Comparison of ENCODE assay signal across 12 cellular contexts in genomic region chr19:38840583-38840968, GRCh38. TPM values are rescaled to one million over a fixed set of nuclear protein-coding genes. Genes with fewer than 3 reads are reported as not detected.
A peak's percentile ranks its signal among the peaks of the same experiment; 100 is the strongest.
DNase-seq lines count a peak whose midpoint lies in the region; ATAC-seq, FAIRE-seq and TF ChIP-seq lines count a peak whose summit lies in the region.
"Had no signal": no experiment of that assay in that cellular context is flagged by ENCODE, and none has a peak within 500 bp of the region (broad histone marks: within the 10 kb centered on the region; RNA-seq: fewer than 3 reads in every experiment).

No MANE protein-coding gene starts in this region.

- H3K4me2 ChIP-seq in astrocyte (ENCODE audit: low read length), result no peak overlapping the region

- no peaks in the 10 kb centered on the region for H3K27me3 ChIP-seq in astrocyte (ENCODE audit: insufficient read depth, low read length)

- POLR2A ChIA-PET in HEK293 (lab: Yijun Ruan, JAX), result interaction anchor here (1.0 to 4.6 kb wide), 6 partner anchors 9 to 115 kb away, joined by 3 to 67 read pairs (median 4); partner anchors contain the start of genes ECH1, HNRNPL, MRPS12 and SARS2

- H3K4me1 ChIP-seq in HEK293 (ENCODE audit: control insufficient read depth, insufficient read depth, low read length) (0 out of 2 replicates have a peak, but pooled peaks cover 2% of the 10 kb centered on the region), astrocyte (ENCODE audit: insufficient read depth, low read length) (peaks cover 11% of the 10 kb centered on the region)

- H3K4me1 Mint-ChIP-seq in CD14-positive monocyte (no peaks in the 10 kb centered on the region), astrocyte (ENCODE audit: low read depth, unreplicated experiment) (peaks cover 9% of the 10 kb centered on the region), nephron progenitor cell (peaks cover 22% of the 10 kb centered on the region)

- H3K27ac Mint-ChIP-seq in CD14-positive monocyte (peak overlapping the region in 4 of 7 donors; percentile 26 to 75 (median 53)), astrocyte (ENCODE audit: unreplicated experiment) (no peak overlapping the region), nephron progenitor cell (peak overlapping the region; percentile 39)

- peaks cover 99 to 100% of the 10 kb centered on the region in 2 experiments for H3K36me3 ChIP-seq in HEK293 (ENCODE audit: control insufficient read depth in 2 of 2, insufficient read depth in 1 of 2, low read length in 2 of 2)
- H3K36me3 ChIP-seq in astrocyte (ENCODE audit: insufficient read depth, low read length), result peaks cover 87% of the 10 kb centered on the region

- H3K79me2 ChIP-seq in astrocyte (ENCODE audit: insufficient read depth, low read length), result peaks cover 54% of the 10 kb centered on the region

- H3K4me3 ChIP-seq in HEK293 (ENCODE audit: low read depth, low read length), result no peak overlapping the region
- no peak overlapping the region for H3K4me3 ChIP-seq in astrocyte (ENCODE audit: insufficient read depth, low read depth, low read length)

- peaks cover 96 to 100% of the 10 kb centered on the region in 2 donors for H3K36me3 Mint-ChIP-seq in CD14-positive monocyte
- H3K36me3 Mint-ChIP-seq in astrocyte (ENCODE audit: low read depth, unreplicated experiment), result peaks cover 35% of the 10 kb centered on the region
- peaks cover 82% of the 10 kb centered on the region for H3K36me3 Mint-ChIP-seq in nephron progenitor cell (ENCODE audit: low read depth)

- CTCF ChIA-PET in HEK293 (lab: Yijun Ruan, JAX), result interaction anchor here (0.9 to 1.3 kb wide), 4 partner anchors 46 to 90 kb away, joined by 3 to 6 read pairs (median 4); partner anchors contain the start of genes MRPS12 and SARS2

- H2AFZ ChIP-seq in astrocyte (ENCODE audit: low read depth, low read length), result no peak overlapping the region

- H3K9me3 ChIP-seq in HEK293 (ENCODE audit: control insufficient read depth, insufficient read depth, low read depth, low read length) (no peaks in the 10 kb centered on the region), astrocyte (ENCODE audit: insufficient read depth, low read depth, low read length) (no peaks in the 10 kb centered on the region)

- H3K27me3 Mint-ChIP-seq in CD14-positive monocyte (ENCODE audit: low read depth in 3 of 3) (peaks cover 0 to 2% (median 0%) of the 10 kb centered on the region in 3 donors), astrocyte (ENCODE audit: low read depth, unreplicated experiment) (no peaks in the 10 kb centered on the region), nephron progenitor cell (ENCODE audit: low read depth, poor library complexity) (peaks cover 7% of the 10 kb centered on the region)

- H3K27ac ChIP-seq in HEK293 (ENCODE audit: extremely low read depth, low read depth, low read length), result peak overlapping the region; percentile 50; the same call in 1 of the 2 replicates
- H3K27ac ChIP-seq in astrocyte (ENCODE audit: low read depth, low read length), result no peak overlapping the region

- H3K9me3 Mint-ChIP-seq in CD14-positive monocyte, result no peaks in the 10 kb centered on the region
- no peaks in the 10 kb centered on the region for H3K9me3 Mint-ChIP-seq in astrocyte (ENCODE audit: unreplicated experiment)
- H3K9me3 Mint-ChIP-seq in nephron progenitor cell, result no peaks in the 10 kb centered on the region

- intact Hi-C loops in CD14-positive monocyte (cut with micrococcal nuclease), result no loop called here

- no peak overlapping the region for H3K9ac ChIP-seq in astrocyte (ENCODE audit: low read length)

- H3K4me3 Mint-ChIP-seq in CD14-positive monocyte, result no peak overlapping the region
- H3K4me3 Mint-ChIP-seq in astrocyte (ENCODE audit: unreplicated experiment), result peak overlapping the region; percentile 8
- no peak overlapping the region for H3K4me3 Mint-ChIP-seq in nephron progenitor cell

- DNase-seq in CD14-positive monocyte (ENCODE audit: low spot score), result no peak
- DNase-seq in astrocyte (ENCODE audit: low read depth), result no peak
- DNase-seq in nephron progenitor cell, result no peak
- DNase-seq in activated gamma-delta T cell treated with Interleukin-2 at 50 U/mL for 16 hours, result no peak
- DNase-seq: NCI-H1930; NK-92 treated with Interleukin-12 subunit alpha and Interleukin-12 subunit beta, amount 100 ng/mL, for 24 hours had no signal

- ATAC-seq in HG03135 (IDR thresholded peaks at IDR 0.05; ENCODE audit: unreplicated experiment) (no peak), HG02870 (IDR thresholded peaks at IDR 0.05; ENCODE audit: unreplicated experiment) (no peak), GM21717 (IDR thresholded peaks at IDR 0.05; ENCODE audit: unreplicated experiment) (no peak)

- H4K20me1 ChIP-seq in astrocyte (ENCODE audit: insufficient read depth, low read length), result peaks cover 96% of the 10 kb centered on the region

- no peak for FAIRE-seq in astrocyte (lab: Jason Lieb, UNC)
- FAIRE-seq: GM12892 had no signal

- no peak for TF ChIP-seq CTCF in CD14-positive monocyte (IDR thresholded peaks at IDR 0.05)
- TF ChIP-seq CTCF in HEK293 (tag by site-specific recombination; IDR thresholded peaks at IDR 0.05), result no peak
- TF ChIP-seq CTCF in astrocyte (IDR thresholded peaks at IDR 0.05; ENCODE audit: insufficient read depth, low read depth, low read length), result no peak
- TF ChIP-seq CTCF in nephron progenitor cell (IDR thresholded peaks at IDR 0.05), result no peak

TF ChIP-seq in HEK293, 187 proteins besides CTCF, POLR2A, EP300 and RAD21:
- TF ChIP-seq PRDM1 (tag by site-specific recombination; IDR thresholded peaks at IDR 0.05), result peak; percentile 54; the same call in 1 of the 2 replicates
- no peak for TF ChIP-seq ZNF544 (tag by site-specific recombination; IDR thresholded peaks at IDR 0.05)

RNA-seq across cellular contexts. Expression of gene ECH1, which starts 9.0 kb away (rescaled TPM):
- polyA plus RNA-seq in CD14-positive monocyte, result 100 to 1,000 TPM; 173 to 187 TPM
- 51.4 and 53.3 TPM in 2 replicates for total RNA-seq in astrocyte

RNA-seq across cellular contexts. Expression of gene HNRNPL, which starts 9.2 kb away (rescaled TPM):
- 10 to 100 TPM; 51.9 to 58.7 TPM for polyA plus RNA-seq in CD14-positive monocyte
- total RNA-seq in astrocyte, result 285 and 314 TPM in 2 replicates

RNA-seq across cellular contexts. Expression of gene LGALS4, which starts 27.8 kb away (rescaled TPM):
- not detected for polyA plus RNA-seq in CD14-positive monocyte
- 0.32 TPM in 1 of 2 replicates, not detected in the other for total RNA-seq in astrocyte
- total RNA-seq: fibroblast of lung had no signal
- polyA plus RNA-seq: fibroblast of lung had no signal

RNA-seq across cellular contexts. Expression of gene RINL, which starts 37.5 kb away (rescaled TPM):
- 1 to 10 TPM; 4.1 to 7.2 TPM for polyA plus RNA-seq in CD14-positive monocyte
- 0.91 and 1.3 TPM in 2 replicates for total RNA-seq in astrocyte

RNA-seq across cellular contexts. Expression of gene LGALS7B, which starts 51.6 kb away (rescaled TPM):
- polyA plus RNA-seq in CD14-positive monocyte, result not detected
- not detected in 2 replicates for total RNA-seq in astrocyte
- total RNA-seq: fibroblast of lung had no signal
